In genomic region chr13:20197361-20197834, GRCh38 we compare ENCODE assay signal across 1 cellular context.
A peak's percentile ranks its signal among the peaks of the same experiment; 100 is the strongest.
TF ChIP-seq lines count a peak whose summit lies in the region.

No MANE protein-coding gene starts in this region.

TF ChIP-seq in GM12878, 131 proteins besides CTCF, POLR2A, EP300 and RAD21:
- TF ChIP-seq MLLT1 (IDR thresholded peaks at IDR 0.05) (peak; percentile 60), MEF2A (IDR thresholded peaks at IDR 0.05; ENCODE audit: insufficient read depth, low read depth, low read length) (no peak), NR2C2 (IDR thresholded peaks at IDR 0.05; ENCODE audit: borderline replicate concordance, control insufficient read depth, insufficient read length, low read depth) (no peak), SMC3 (IDR thresholded peaks at IDR 0.05; ENCODE audit: borderline replicate concordance, low read length) (peak; percentile 74), YY1 (IDR thresholded peaks at IDR 0.05; ENCODE audit: low read depth, low read length) (peak; percentile 55; the same call in 1 of the 2 replicates), NRF1 (conservative IDR thresholded peaks at IDR 0.05; ENCODE audit: low read depth, low read length) (no peak), BCL11A (IDR thresholded peaks at IDR 0.05; ENCODE audit: low read depth, low read length) (no peak), ZNF384 (IDR thresholded peaks at IDR 0.05; ENCODE audit: borderline replicate concordance, low read depth, low read length) (peak; percentile 99), HCFC1 (IDR thresholded peaks at IDR 0.05; ENCODE audit: low read length) (no peak), ZNF274 (IDR thresholded peaks at IDR 0.05; ENCODE audit: insufficient read depth, insufficient read length) (no peak), SP1 (IDR thresholded peaks at IDR 0.05; ENCODE audit: low read depth, low read length) (no peak)
